In genomic region chr10:97497572-97498075, GRCh38 we compare ENCODE assay signal across 8 cellular contexts.
DNase-seq lines count a peak whose midpoint lies in the region; ATAC-seq lines count a peak whose summit lies in the region.

No MANE protein-coding gene starts in this region.

- DNase-seq in GM03348 (ENCODE audit: low spot score) (peak; percentile 91), NCI-H345 (lab: John Stamatoyannopoulos, UW) (peak; percentile 73), islet precursor cell (peak; percentile 90)
- peak; percentile 41 for DNase-seq in activated CD4-positive, CD25-positive, alpha-beta regulatory T cell treated with anti-CD3 and anti-CD28 coated beads, Interleukin-2, amount 50 U/mL, for 16 hours (ENCODE audit: low read depth, low spot score)
- peak; percentile 64 for DNase-seq in central memory CD4-positive, alpha-beta T cell
- peak; percentile 73 for DNase-seq in stimulated activated CD4-positive, alpha-beta T cell treated with anti-CD3 and anti-CD28 coated beads, Interleukin-12 subunit alpha, Interleukin-12 subunit beta, amount 100 ng/mL, for 4 hours

- peak; percentile 34 for ATAC-seq in HG02885 (IDR thresholded peaks at IDR 0.05; ENCODE audit: poor library complexity, unreplicated experiment)
- ATAC-seq in HG03045 (IDR thresholded peaks at IDR 0.05; ENCODE audit: unreplicated experiment), result no peak

Comparison
In these comparisons a context has a peak if more than half of its experiments do, and no peak if none do; other contexts are left out.
1. DNase-seq: peak in every context shown above with its lines; median percentile 91 in GM03348; 90 in islet precursor cell; 73 in NCI-H345; 73 in stimulated activated CD4-positive, alpha-beta T cell treated with anti-CD3 and anti-CD28 coated beads, Interleukin-12 subunit alpha, Interleukin-12 subunit beta, amount 100 ng/mL, for 4 hours; 64 in central memory CD4-positive, alpha-beta T cell; 41 in activated CD4-positive, CD25-positive, alpha-beta regulatory T cell treated with anti-CD3 and anti-CD28 coated beads, Interleukin-2, amount 50 U/mL, for 16 hours.